In genomic region chr15:31374986-31375385, GRCh38 we compare ENCODE assay signal across 2 cellular contexts.
TF ChIP-seq lines count a peak whose summit lies in the region.

No MANE protein-coding gene starts in this region.

TF ChIP-seq in IMR-90, 13 proteins besides CTCF, POLR2A, EP300 and RAD21:
- TF ChIP-seq CHD1 (IDR thresholded peaks at IDR 0.05; ENCODE audit: low read depth, low read length) (no peak), SMC3 (IDR thresholded peaks at IDR 0.05; ENCODE audit: low read depth, low read length) (no peak), USF2 (IDR thresholded peaks at IDR 0.05; ENCODE audit: low read depth, low read length) (no peak), MXI1 (IDR thresholded peaks at IDR 0.05; ENCODE audit: borderline replicate concordance, low read depth, low read length) (no peak), BHLHE40 (IDR thresholded peaks at IDR 0.05; ENCODE audit: low read depth, low read length) (no peak), RCOR1 (IDR thresholded peaks at IDR 0.05; ENCODE audit: insufficient replicate concordance, low read length) (no peak), MAFK (IDR thresholded peaks at IDR 0.05; ENCODE audit: low read depth, low read length) (no peak), FOS (IDR thresholded peaks at IDR 0.05; ENCODE audit: low read depth, low read length) (no peak), RFX5 (IDR thresholded peaks at IDR 0.05; ENCODE audit: low read depth, low read length) (no peak), MAZ (IDR thresholded peaks at IDR 0.05; ENCODE audit: borderline replicate concordance, low read depth, low read length) (no peak), NFE2L2 (IDR thresholded peaks at IDR 0.05; ENCODE audit: low read depth, low read length) (no peak), CEBPB (IDR thresholded peaks at IDR 0.05; ENCODE audit: low read depth, low read length) (no peak), ELK1 (IDR thresholded peaks at IDR 0.05; ENCODE audit: borderline replicate concordance, low read depth, low read length) (no peak)

TF ChIP-seq in WTC11, 78 proteins besides CTCF, POLR2A, EP300 and RAD21:
- TF ChIP-seq ZNF416 (CRISPR knock-in tag; IDR thresholded peaks at IDR 0.05) (no peak), ATF3 (CRISPR knock-in tag; conservative IDR thresholded peaks at IDR 0.05) (no peak), ZBTB43 (CRISPR knock-in tag; IDR thresholded peaks at IDR 0.05) (no peak), ZNF671 (CRISPR knock-in tag; IDR thresholded peaks at IDR 0.05) (no peak), TCF7 (CRISPR knock-in tag; IDR thresholded peaks at IDR 0.05; ENCODE audit: low read depth) (no peak), GABPB1 (CRISPR knock-in tag; IDR thresholded peaks at IDR 0.05) (no peak), ELF4 (CRISPR knock-in tag; IDR thresholded peaks at IDR 0.05; ENCODE audit: low read depth) (no peak), TP53 (CRISPR knock-in tag; IDR thresholded peaks at IDR 0.05) (no peak), CREM (CRISPR knock-in tag; IDR thresholded peaks at IDR 0.05) (no peak), AR (CRISPR knock-in tag; IDR thresholded peaks at IDR 0.05) (no peak), USF2 (CRISPR knock-in tag; IDR thresholded peaks at IDR 0.05) (no peak)
